9 cellular contexts compared by ENCODE assay signal in the genomic region with DNA sequence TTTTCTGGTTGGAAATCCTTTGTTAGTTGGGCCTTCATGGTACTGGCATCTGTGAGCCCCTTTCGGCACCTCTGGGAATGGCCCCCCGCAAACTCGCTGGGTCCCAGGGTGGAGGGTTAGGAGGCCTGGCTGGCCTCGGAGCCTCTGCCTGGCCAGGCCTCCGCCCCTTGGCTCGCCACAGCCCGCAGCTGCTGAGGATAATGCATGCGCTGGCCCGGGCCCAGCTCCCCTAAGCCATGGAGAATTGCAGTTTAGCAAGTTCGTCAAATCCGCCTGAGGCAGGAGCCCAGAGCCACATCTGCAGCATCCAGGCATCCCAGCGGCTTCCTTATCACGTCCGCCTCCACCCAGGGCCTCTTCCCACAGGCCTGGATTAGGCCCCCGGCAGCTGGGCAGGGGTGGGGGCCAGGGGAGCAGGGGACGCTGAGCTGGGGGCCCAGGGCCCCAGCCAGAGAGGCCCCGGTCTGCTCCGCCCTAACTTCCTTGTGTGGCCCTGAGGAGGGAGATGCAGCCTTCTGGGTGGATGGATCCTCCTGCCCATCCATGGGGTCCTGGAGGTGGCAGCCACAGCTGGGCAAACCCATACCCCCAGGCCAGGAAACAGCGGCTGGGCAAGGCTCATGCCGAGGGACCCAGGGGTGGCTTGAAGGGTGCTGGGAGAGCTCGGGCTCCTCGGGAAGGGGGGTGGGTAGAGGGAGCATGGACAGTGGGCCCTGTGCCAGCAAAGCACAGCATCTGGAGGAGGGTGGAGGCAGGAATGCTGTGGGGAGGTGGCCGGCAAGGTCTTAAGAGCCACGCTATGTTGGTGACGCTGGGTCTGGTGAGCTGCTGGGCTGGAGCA. TPM values are rescaled to one million over a fixed set of nuclear protein-coding genes. Genes with fewer than 3 reads are reported as not detected.
DNase-seq lines count a peak whose midpoint lies in the region; ATAC-seq and TF ChIP-seq lines count a peak whose summit lies in the region.
"Had no signal": no experiment of that assay in that cellular context is flagged by ENCODE, and none has a peak within 500 bp of the region (broad histone marks: within the 10 kb centered on the region; RNA-seq: fewer than 3 reads in every experiment).

No MANE protein-coding gene starts in this region.

- H3K27ac ChIP-seq in transverse colon = peak overlapping the region; percentile 61 to 78 (median 66)

- no peaks in the 10 kb centered on the region for H3K9me3 ChIP-seq in transverse colon

- no peaks in the 10 kb centered on the region for H3K27me3 ChIP-seq in transverse colon

- no peak overlapping the region for H3K27ac Mint-ChIP-seq in natural killer cell

- TF ChIP-seq POLR2A in transverse colon (IDR thresholded peaks at IDR 0.05) = no peak

- intact Hi-C loops in transverse colon (cut with DNase I; ENCODE audit: low total_unique reads) = no loop called here
- intact Hi-C loops in natural killer cell (cut with micrococcal nuclease) = no loop called here

- H3K4me3 ChIP-seq in transverse colon = no peak overlapping the region

- H3K4me1 Mint-ChIP-seq in natural killer cell = peaks cover 8 to 14% of the 10 kb centered on the region in 2 donors

- DNase-seq in NCI-H2227 (lab: John Stamatoyannopoulos, UW; ENCODE audit: unreplicated experiment) (peak; percentile 18), NCI-H2227 treated with DMSO at 0.1 percent for 48 hours (lab: John Stamatoyannopoulos, UW) (no peak), astrocyte of the hippocampus (ENCODE audit: low read depth, low spot score) (peak; percentile 72), left lobe of liver (ENCODE audit: low spot score) (no peak), transverse colon (peak; percentile 53), natural killer cell (no peak)
- no peak for DNase-seq in stimulated activated CD4-positive, alpha-beta T cell treated with anti-CD3 and anti-CD28 coated beads, Interleukin-4, amount 100 ng/mL, for 4 hours
- DNase-seq: KG1 had no signal

- TF ChIP-seq CTCF in transverse colon (IDR thresholded peaks at IDR 0.05) (no peak), natural killer cell (IDR thresholded peaks at IDR 0.05) (no peak)

- in situ Hi-C loops in transverse colon (cut with MboI; ENCODE audit: low pct_ligation_motif_present in 1 of 4, low pct_unique_long_range_greater_than_20kb in 1 of 4, low sequenced_read_pairs in 3 of 4) = no loop called here

- no peak for TF ChIP-seq EP300 in transverse colon (IDR thresholded peaks at IDR 0.05; ENCODE audit: low read depth)

- ATAC-seq in left lobe of liver (peak; percentile 31), GM21526 (IDR thresholded peaks at IDR 0.05; ENCODE audit: low FRiP score, unreplicated experiment) (no peak), natural killer cell (no peak)

- H3K36me3 Mint-ChIP-seq in natural killer cell = no peaks in the 10 kb centered on the region

- 38% methylated on average over 25 of the region's 25 CpGs; no CpG with 5 or more reads in 1 of the 2 donors for WGBS in transverse colon (ENCODE audit: low coverage in 1 of 2), 2 donors

- no peak overlapping the region for H3K4me3 Mint-ChIP-seq in natural killer cell

- peaks cover 13 to 49% (median 28%) of the 10 kb centered on the region in 4 donors for H3K4me1 ChIP-seq in transverse colon

- H3K9me3 Mint-ChIP-seq in natural killer cell = no peaks in the 10 kb centered on the region

- peaks cover 16 to 27% of the 10 kb centered on the region in 2 donors for H3K27me3 Mint-ChIP-seq in natural killer cell (ENCODE audit: low read depth in 2 of 2)

- H3K36me3 ChIP-seq in transverse colon = no peaks in the 10 kb centered on the region

RNA-seq across cellular contexts. Expression of a gene that starts 48.5 kb away (rescaled TPM):
- total RNA-seq in left lobe of liver = 1.3 TPM
- total RNA-seq in transverse colon = not detected
- total RNA-seq in natural killer cell = not detected

Comparison
In these comparisons a context has a peak if more than half of its experiments do, and no peak if none do; other contexts are left out.
1. DNase-seq: peak in NCI-H2227 (single experiment), astrocyte of the hippocampus (single experiment) and transverse colon (single experiment); none in NCI-H2227 treated with DMSO at 0.1 percent for 48 hours (single experiment), left lobe of liver (single experiment), stimulated activated CD4-positive, alpha-beta T cell treated with anti-CD3 and anti-CD28 coated beads, Interleukin-4, amount 100 ng/mL, for 4 hours (0 of 2) and natural killer cell (single experiment).